ENCODE assay signal across 9 cellular contexts in the genomic region with DNA sequence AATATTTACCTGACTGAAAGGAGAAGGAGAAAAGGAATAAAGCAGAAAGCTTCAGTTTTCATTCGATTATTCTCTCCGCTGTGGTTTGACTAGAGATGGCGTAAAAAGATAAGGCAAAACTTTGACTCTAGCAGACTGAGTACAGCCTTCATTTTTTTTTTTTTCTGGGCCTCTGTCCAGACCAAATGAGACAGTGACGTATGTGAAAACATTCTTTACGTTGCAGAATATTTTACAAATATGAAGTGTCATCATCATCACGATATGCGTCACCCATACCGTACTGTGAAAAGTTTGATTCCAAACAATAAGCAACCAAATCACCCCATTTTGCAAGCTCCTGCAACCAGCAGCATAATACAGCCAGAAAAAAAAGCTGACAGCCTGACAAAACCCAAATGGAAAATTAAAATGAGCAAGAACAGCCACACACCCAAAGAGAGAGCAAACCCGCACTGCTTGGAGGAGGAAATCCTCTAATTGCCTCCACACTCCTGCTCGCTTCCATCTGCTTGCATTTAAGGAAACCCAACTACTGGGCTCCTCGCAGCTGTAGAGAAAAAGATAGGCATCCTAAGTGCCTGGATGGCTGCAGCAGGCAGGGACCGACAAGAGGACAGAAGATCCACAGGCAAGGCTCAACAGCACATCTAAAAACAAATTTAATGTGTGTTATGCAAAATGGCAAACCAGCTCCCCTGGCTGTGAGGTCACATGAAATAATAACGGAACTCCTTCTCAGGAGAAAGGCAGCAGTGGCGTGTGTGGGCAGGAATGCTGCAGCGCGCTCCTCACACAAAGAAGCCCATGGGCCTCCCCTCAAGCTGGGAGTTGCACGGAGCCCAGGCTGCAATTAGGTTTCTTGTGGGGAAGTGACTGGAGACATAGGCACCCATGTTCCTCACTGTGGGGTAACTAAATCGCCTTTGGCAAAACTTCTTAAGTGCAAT.
DNase-seq lines count a peak whose midpoint lies in the region; ATAC-seq and TF ChIP-seq lines count a peak whose summit lies in the region.
"Had no signal": no experiment of that assay in that cellular context is flagged by ENCODE, and none has a peak within 500 bp of the region (broad histone marks: within the 10 kb centered on the region; RNA-seq: fewer than 3 reads in every experiment).

No MANE protein-coding gene starts in this region.

- H3K4me3 ChIP-seq in BLaER1 treated with 17β-estradiol and CSF1 and Interleukin-3, amounts not matched to agents 10 nM and 100 nM, result no peak overlapping the region
- H3K4me3 ChIP-seq in endodermal cell (ENCODE audit: low read length) (no peak overlapping the region), coronary artery (no peak overlapping the region)

- H3K36me3 Mint-ChIP-seq in T-helper 1 cell treated with Interleukin-12 subunit alpha and Interleukin-12 subunit beta and Interleukin-4 antibody, amounts not matched to agents 30 μg/mL and 1 μg/mL, for 36 hours (ENCODE audit: low read depth), result peaks cover 28% of the 10 kb centered on the region
- H3K36me3 Mint-ChIP-seq in endodermal cell (ENCODE audit: low read depth), result peaks cover 4% of the 10 kb centered on the region

- peaks cover 0 to 44% (median 20%) of the 10 kb centered on the region in 11 experiments; a peak in 15 of 22 replicates for H3K36me3 ChIP-seq in BLaER1 treated with 17β-estradiol and CSF1 and Interleukin-3, amounts not matched to agents 10 nM and 100 nM
- H3K36me3 ChIP-seq in endodermal cell (ENCODE audit: control insufficient read depth, insufficient read depth, low read length), result no peaks in the 10 kb centered on the region

- DNase-seq in endodermal cell (no peak), occipital lobe (lab: John Stamatoyannopoulos, UW) (peak; percentile 46), NCI-H2196 treated with DMSO at 0.1 percent for 48 hours (lab: John Stamatoyannopoulos, UW; ENCODE audit: unreplicated experiment) (no peak), NCI-H1436 (lab: John Stamatoyannopoulos, UW) (no peak), coronary artery (ENCODE audit: low spot score) (no peak)

- H3K9ac ChIP-seq in BLaER1 treated with 17β-estradiol and CSF1 and Interleukin-3, amounts not matched to agents 10 nM and 100 nM, result no peak overlapping the region
- H3K9ac ChIP-seq in endodermal cell (ENCODE audit: extremely low read depth, low read length, poor library complexity, severe bottlenecking), result no peak overlapping the region

- no peaks in the 10 kb centered on the region for H3K27me3 ChIP-seq in BLaER1 treated with 17β-estradiol and CSF1 and Interleukin-3, amounts not matched to agents 10 nM and 100 nM
- H3K27me3 ChIP-seq in endodermal cell (ENCODE audit: control insufficient read depth, insufficient read depth, low read length, poor library complexity, severe bottlenecking), result no peaks in the 10 kb centered on the region

- peaks cover 0 to 3% (median 0%) of the 10 kb centered on the region in 11 experiments; a peak in 4 of 22 replicates for H3K9me3 ChIP-seq in BLaER1 treated with 17β-estradiol and CSF1 and Interleukin-3, amounts not matched to agents 10 nM and 100 nM (replicated peaks in 1 of 11)
- H3K9me3 ChIP-seq in endodermal cell (ENCODE audit: control insufficient read depth, low read length), result no peaks in the 10 kb centered on the region

- peaks cover 26 to 68% (median 55%) of the 10 kb centered on the region in 10 experiments for H3K4me1 ChIP-seq in BLaER1 treated with 17β-estradiol and CSF1 and Interleukin-3, amounts not matched to agents 10 nM and 100 nM
- H3K4me1 ChIP-seq in endodermal cell (ENCODE audit: control insufficient read depth, insufficient read depth, low read length), result peaks cover 9% of the 10 kb centered on the region

- no peaks in the 10 kb centered on the region for H3K27me3 Mint-ChIP-seq in T-helper 1 cell treated with Interleukin-12 subunit alpha and Interleukin-12 subunit beta and Interleukin-4 antibody, amounts not matched to agents 30 μg/mL and 1 μg/mL, for 36 hours (ENCODE audit: low read depth)
- no peaks in the 10 kb centered on the region for H3K27me3 Mint-ChIP-seq in endodermal cell (ENCODE audit: insufficient read depth)

- H4K20me1 ChIP-seq in BLaER1 treated with 17β-estradiol and CSF1 and Interleukin-3, amounts not matched to agents 10 nM and 100 nM, result peaks cover 0 to 57% (median 13%) of the 10 kb centered on the region in 11 experiments; a peak in 11 of 22 replicates

- H3K4me3 Mint-ChIP-seq in T-helper 1 cell treated with Interleukin-12 subunit alpha and Interleukin-12 subunit beta and Interleukin-4 antibody, amounts not matched to agents 30 μg/mL and 1 μg/mL, for 36 hours, result peak overlapping the region; percentile 77
- no peak overlapping the region for H3K4me3 Mint-ChIP-seq in endodermal cell

- H3K27ac Mint-ChIP-seq in T-helper 1 cell treated with Interleukin-12 subunit alpha and Interleukin-12 subunit beta and Interleukin-4 antibody, amounts not matched to agents 30 μg/mL and 1 μg/mL, for 36 hours, result peak overlapping the region; percentile 93
- H3K27ac Mint-ChIP-seq in endodermal cell, result peak overlapping the region; percentile 15

- H3K27ac ChIP-seq in BLaER1 treated with 17β-estradiol and CSF1 and Interleukin-3, amounts not matched to agents 10 nM and 100 nM, result no peak overlapping the region
- H3K27ac ChIP-seq in endodermal cell (ENCODE audit: low read depth, low read length) (peak overlapping the region; percentile 39), coronary artery (no peak overlapping the region)
- H3K27ac ChIP-seq: epithelial cell of prostate had no signal

- H3K4me1 Mint-ChIP-seq in T-helper 1 cell treated with Interleukin-12 subunit alpha and Interleukin-12 subunit beta and Interleukin-4 antibody, amounts not matched to agents 30 μg/mL and 1 μg/mL, for 36 hours (ENCODE audit: low read depth), result peaks cover 83% of the 10 kb centered on the region
- H3K4me1 Mint-ChIP-seq in endodermal cell, result peaks cover 49% of the 10 kb centered on the region

- H3K9me3 Mint-ChIP-seq in T-helper 1 cell treated with Interleukin-12 subunit alpha and Interleukin-12 subunit beta and Interleukin-4 antibody, amounts not matched to agents 30 μg/mL and 1 μg/mL, for 36 hours, result no peaks in the 10 kb centered on the region
- no peaks in the 10 kb centered on the region for H3K9me3 Mint-ChIP-seq in endodermal cell

- no peak for ATAC-seq in HG02798 (IDR thresholded peaks at IDR 0.05; ENCODE audit: poor library complexity, unreplicated experiment)

- TF ChIP-seq CTCF in endodermal cell (conservative IDR thresholded peaks at IDR 0.05) (no peak), coronary artery (IDR thresholded peaks at IDR 0.05) (no peak)

- WGBS in endodermal cell (ENCODE audit: insufficient coverage in 1 of 2, insufficient read length in 1 of 2), 2 experiments, result 87% methylated on average over 15 to 18 of the region's 18 CpGs

- H3K4me2 ChIP-seq in BLaER1 treated with 17β-estradiol and CSF1 and Interleukin-3, amounts not matched to agents 10 nM and 100 nM, result peak overlapping the region in 8 of 11 experiments; percentile 6 to 74 (median 41); a peak in 11 of 22 replicates
